ENCODE assay signal across 18 cellular contexts in genomic region chr5:1139806-1140187, GRCh38. TPM values are rescaled to one million over a fixed set of nuclear protein-coding genes. Genes with fewer than 3 reads are reported as not detected.
DNase-seq lines count a peak whose midpoint lies in the region; ATAC-seq, FAIRE-seq and TF ChIP-seq lines count a peak whose summit lies in the region.
"Had no signal": no experiment of that assay in that cellular context is flagged by ENCODE, and none has a peak within 500 bp of the region (broad histone marks: within the 10 kb centered on the region; RNA-seq: fewer than 3 reads in every experiment).

No MANE protein-coding gene starts in this region.

- no peak for TF ChIP-seq RAD21 in A549 (conservative IDR thresholded peaks at IDR 0.05 in 1 of 2, IDR thresholded peaks at IDR 0.05 in 1 of 2)

- H3K9me3 Mint-ChIP-seq in dendritic cell treated with granulocyte-macrophage colony-stimulating factor and Interleukin-4, amounts not matched to agents 40 ng/mL and 50 ng/mL, for 4 days, result no peaks in the 10 kb centered on the region
- H3K9me3 Mint-ChIP-seq: nephron had no signal

- ATAC-seq in A549, result peak in 1 of 2 experiments; percentile 13; a peak in 2 of 6 replicates
- ATAC-seq in GM21390 (IDR thresholded peaks at IDR 0.05; ENCODE audit: unreplicated experiment), result peak; percentile 10
- ATAC-seq in HG02884 (IDR thresholded peaks at IDR 0.05; ENCODE audit: unreplicated experiment), result no peak
- ATAC-seq in psoas muscle, result no peak

- no peaks in the 10 kb centered on the region for H3K36me3 ChIP-seq in MM.1S (replicated peaks; ENCODE audit: insufficient read depth, low read length)
- H3K36me3 ChIP-seq in psoas muscle (ENCODE audit: insufficient read depth in 1 of 2, low read depth in 1 of 2), result no peaks in the 10 kb centered on the region
- no peaks in the 10 kb centered on the region for H3K36me3 ChIP-seq in esophagus squamous epithelium
- H3K36me3 ChIP-seq: prostate gland, vagina had no signal

- FAIRE-seq in A549 (lab: Jason Lieb, UNC), result no peak
- FAIRE-seq: A204.1, frontal cortex had no signal

- H3K4me2 ChIP-seq in A549, result peak overlapping the region; percentile 60; the same call in 2 of the 3 replicates
- peak overlapping the region; percentile 56 for H3K4me2 ChIP-seq in MM.1S (ENCODE audit: low read depth, low read length)
- H3K4me2 ChIP-seq: smooth muscle cell had no signal

- DNase-seq in A549 (ENCODE audit: low read depth in 1 of 2, low spot score in 1 of 2), result no peak
- DNase-seq in MM.1S, result no peak
- DNase-seq in SHP77 treated with DMSO at 0.1 percent for 48 hours (lab: John Stamatoyannopoulos, UW), result no peak
- DNase-seq in psoas muscle, result no peak
- DNase-seq in esophagus squamous epithelium (lab: John Stamatoyannopoulos, UW), result no peak
- DNase-seq: NCI-H446 treated with DMSO at 0.1 percent for 48 hours had no signal

- peaks cover 36% of the 10 kb centered on the region for H3K4me1 Mint-ChIP-seq in dendritic cell treated with granulocyte-macrophage colony-stimulating factor and Interleukin-4, amounts not matched to agents 40 ng/mL and 50 ng/mL, for 4 days (ENCODE audit: low read depth)
- H3K4me1 Mint-ChIP-seq: activated CD8-positive, alpha-beta memory T cell treated with anti-CD3 and anti-CD28 coated beads, Interleukin-2, amount 10 ng/mL, durations not matched to agents 7 days and 5 days had no signal

- intact Hi-C loops in dendritic cell treated with granulocyte-macrophage colony-stimulating factor and Interleukin-4, amounts not matched to agents 40 ng/mL and 50 ng/mL, for 4 days (cut with micrococcal nuclease), result loop anchor here (1.0 to 5.0 kb wide), 2 partner anchors 37 to 216 kb away; no protein-coding TSS in a partner anchor
- intact Hi-C loops in psoas muscle (cut with DNase I) (loop anchor here (2.0 to 10.0 kb wide), 4 partner anchors 87 to 219 kb away; partner anchors contain the start of gene NKD2 (in 1 of the 2)), esophagus squamous epithelium (cut with DNase I) (no loop called here)

- H3K27ac Mint-ChIP-seq in dendritic cell treated with granulocyte-macrophage colony-stimulating factor and Interleukin-4, amounts not matched to agents 40 ng/mL and 50 ng/mL, for 4 days, result peak overlapping the region; percentile 42
- H3K27ac Mint-ChIP-seq: activated naive CD8-positive, alpha-beta T cell treated with anti-CD3 and anti-CD28 coated beads, Interleukin-2, amount 10 ng/mL, durations not matched to agents 7 days and 5 days; nephron had no signal

- CTCF ChIA-PET in A549 (lab: Yijun Ruan, JAX), result interaction anchor here (0.7 to 6.7 kb wide), 39 partner anchors 10 to 469 kb away, joined by 3 to 55 read pairs (median 6); no protein-coding TSS in a partner anchor

- peaks cover 12% of the 10 kb centered on the region; the same call in 1 of the 2 replicates for H3F3A ChIP-seq in MM.1S (ENCODE audit: insufficient read depth, low read length)

- no peaks in the 10 kb centered on the region for H3K27me3 ChIP-seq in MM.1S (replicated peaks; ENCODE audit: insufficient read depth, low read length)
- H3K27me3 ChIP-seq in psoas muscle (ENCODE audit: insufficient read depth in 3 of 3, low read length in 2 of 3), result peaks cover 0 to 24% (median 6%) of the 10 kb centered on the region in 3 donors
- peaks cover 0 to 67% (median 0%) of the 10 kb centered on the region in 4 donors for H3K27me3 ChIP-seq in esophagus squamous epithelium
- H3K27me3 ChIP-seq: vagina had no signal

- H3K79me2 ChIP-seq in MM.1S (ENCODE audit: low read length), result no peaks in the 10 kb centered on the region

- H3K4me3 Mint-ChIP-seq in dendritic cell treated with granulocyte-macrophage colony-stimulating factor and Interleukin-4, amounts not matched to agents 40 ng/mL and 50 ng/mL, for 4 days, result no peak overlapping the region
- H3K4me3 Mint-ChIP-seq: activated CD8-positive, alpha-beta memory T cell treated with anti-CD3 and anti-CD28 coated beads, Interleukin-2, amount 10 ng/mL, durations not matched to agents 7 days and 5 days; activated naive CD8-positive, alpha-beta T cell treated with anti-CD3 and anti-CD28 coated beads, Interleukin-2, amount 10 ng/mL, durations not matched to agents 7 days and 5 days; CD4-positive, CD25-positive, alpha-beta regulatory T cell; nephron had no signal

- 0 out of 2 replicates have a peak overlapping the region, but pooled peaks have one; percentile 43 for H2AFZ ChIP-seq in MM.1S (ENCODE audit: low read length)

- H3K4me1 ChIP-seq in A549 (peaks cover 5% of the 10 kb centered on the region; the same call in 2 of the 3 replicates), MM.1S (ENCODE audit: low read length) (peaks cover 28% of the 10 kb centered on the region), psoas muscle (no peaks in the 10 kb centered on the region), esophagus squamous epithelium (peaks cover 0 to 34% (median 21%) of the 10 kb centered on the region in 3 donors)

- peaks cover 35% of the 10 kb centered on the region for H3K27me3 Mint-ChIP-seq in dendritic cell treated with granulocyte-macrophage colony-stimulating factor and Interleukin-4, amounts not matched to agents 40 ng/mL and 50 ng/mL, for 4 days
- H3K27me3 Mint-ChIP-seq: activated CD8-positive, alpha-beta memory T cell treated with anti-CD3 and anti-CD28 coated beads, Interleukin-2, amount 10 ng/mL, durations not matched to agents 7 days and 5 days; activated naive CD8-positive, alpha-beta T cell treated with anti-CD3 and anti-CD28 coated beads, Interleukin-2, amount 10 ng/mL, durations not matched to agents 7 days and 5 days; CD4-positive, CD25-positive, alpha-beta regulatory T cell had no signal

- H3K4me3 ChIP-seq in A549 (no peak overlapping the region), MM.1S (ENCODE audit: low read length) (no peak overlapping the region), psoas muscle (no peak overlapping the region), esophagus squamous epithelium (no peak overlapping the region)
- H3K4me3 ChIP-seq: prostate gland, smooth muscle cell, vagina had no signal

- TF ChIP-seq POLR2A in A549 (IDR thresholded peaks at IDR 0.05; ENCODE audit: low read length) (no peak), esophagus squamous epithelium (IDR thresholded peaks at IDR 0.05) (no peak)

- no peaks in the 10 kb centered on the region for H3K36me3 Mint-ChIP-seq in dendritic cell treated with granulocyte-macrophage colony-stimulating factor and Interleukin-4, amounts not matched to agents 40 ng/mL and 50 ng/mL, for 4 days (ENCODE audit: low read depth)
- H3K36me3 Mint-ChIP-seq: activated CD8-positive, alpha-beta memory T cell treated with anti-CD3 and anti-CD28 coated beads, Interleukin-2, amount 10 ng/mL, durations not matched to agents 7 days and 5 days; activated naive CD8-positive, alpha-beta T cell treated with anti-CD3 and anti-CD28 coated beads, Interleukin-2, amount 10 ng/mL, durations not matched to agents 7 days and 5 days; CD4-positive, CD25-positive, alpha-beta regulatory T cell had no signal

- TF ChIP-seq CTCF in A549 (IDR thresholded peaks at IDR 0.05) (no peak), MM.1S (IDR thresholded peaks at IDR 0.05; ENCODE audit: low read length) (no peak), psoas muscle (IDR thresholded peaks at IDR 0.05) (no peak), esophagus squamous epithelium (IDR thresholded peaks at IDR 0.05) (no peak)

- H3K9me3 ChIP-seq in A549 (no peaks in the 10 kb centered on the region), MM.1S (replicated peaks; ENCODE audit: insufficient read depth, low read length) (no peaks in the 10 kb centered on the region), psoas muscle (no peaks in the 10 kb centered on the region), esophagus squamous epithelium (no peaks in the 10 kb centered on the region)
- H3K9me3 ChIP-seq: prostate gland, vagina had no signal

- no peaks in the 10 kb centered on the region for H4K20me1 ChIP-seq in MM.1S (ENCODE audit: insufficient read depth, low read length)

- H3K27ac ChIP-seq in A549 (no peak overlapping the region), MM.1S (ENCODE audit: low read length) (no peak overlapping the region), psoas muscle (no peak overlapping the region), esophagus squamous epithelium (peak overlapping the region in 1 of 4 donors; percentile 49)
- H3K27ac ChIP-seq: prostate gland, vagina had no signal

- POLR2A ChIA-PET in A549 (lab: Yijun Ruan, JAX), result no interaction called here

- 54% methylated on average over 16 of the region's 18 CpGs for WGBS in A549 (ENCODE audit: missing lambda C conversion rate)
- 63 to 78% (median 71%) methylated on average over 18 of the region's 18 CpGs for WGBS in psoas muscle, 3 donors
- 40% methylated on average over 2 of the region's 18 CpGs; no CpG with 5 or more reads in 1 of the 2 donors for WGBS in esophagus squamous epithelium, 2 donors

- H3K9ac ChIP-seq in MM.1S (ENCODE audit: low read length), result no peak overlapping the region; the same call in 1 of the 2 replicates

- no peak for TF ChIP-seq EP300 in A549 (IDR thresholded peaks at IDR 0.05)

- H3K9me2 ChIP-seq in MM.1S (replicated peaks; ENCODE audit: insufficient read depth, low read length), result no peaks in the 10 kb centered on the region

TF ChIP-seq in A549, 52 proteins besides CTCF, POLR2A, EP300 and RAD21 (continues in another document):
- TF ChIP-seq BHLHE40 (IDR thresholded peaks at IDR 0.05; ENCODE audit: low read depth, low read length) (no peak), ESRRA (IDR thresholded peaks at IDR 0.05; ENCODE audit: borderline replicate concordance, low read length) (no peak), EHF (CRISPR knock-in tag; IDR thresholded peaks at IDR 0.05) (no peak), JUN (IDR thresholded peaks at IDR 0.05) (no peak), FOXS1 (CRISPR knock-in tag; IDR thresholded peaks at IDR 0.05) (no peak)

RNA-seq across cellular contexts. Expression of gene SLC12A7, which starts 27.9 kb away (rescaled TPM):
- polyA plus RNA-seq in A549 (2011; rRNA removed), result 11.2 and 12.3 TPM in 2 replicates
- 15.3 and 19.8 TPM in 2 replicates for polyA plus RNA-seq in A549 (2012; cell fraction: cytosol; rRNA removed)
- polyA plus RNA-seq in A549 (2012; cell fraction: nucleus; rRNA removed), result 79.7 and 103 TPM in 2 replicates
- polyA plus RNA-seq in A549 (2017; fragmentation: RNase III; extraction: RNeasy Plus Mini Kit Qiagen cat#74134 plus additional on column Dnase treatment), result 18.1 to 22.5 TPM (median 19.5 TPM) in 3 replicates
- polyA minus RNA-seq in A549 (2011; rRNA and poly(A)+ RNA removed), result 11.0 and 22.1 TPM in 2 replicates
- total RNA-seq in psoas muscle, result 10 to 100 TPM in 3 of 4 donors, 1 to 10 TPM in 1; 4.5 to 22.0 (median 15.1) TPM
- polyA plus RNA-seq in psoas muscle, result 1 to 10 TPM; 2.3 to 3.8 (median 2.3) TPM
- 10 to 100 TPM in 1 of 4 donors, 1 to 10 TPM in 3; 4.5 to 13.4 (median 6.6) TPM for total RNA-seq in esophagus squamous epithelium
